Comparison of ENCODE assay signal across 9 cellular contexts in genomic region chr6:28258877-28259777, GRCh38. TPM values are rescaled to one million over a fixed set of nuclear protein-coding genes. Genes with fewer than 3 reads are reported as not detected.
DNase-seq lines count a peak whose midpoint lies in the region; ATAC-seq, FAIRE-seq and TF ChIP-seq lines count a peak whose summit lies in the region.
"Had no signal": no experiment of that assay in that cellular context is flagged by ENCODE, and none has a peak within 500 bp of the region (broad histone marks: within the 10 kb centered on the region; RNA-seq: fewer than 3 reads in every experiment).

NKAPL (plus strand) TSS chr6:28259297; CDS start chr6:28259372, 75 bp downstream.

- H3K4me3 ChIP-seq in GM12865 (ENCODE audit: low read depth, low read length): 0 out of 2 replicates have a peak within 1 kb of the TSS, but pooled peaks have one; percentile 0
- peak within 1 kb of the TSS in 3 of 4 donors; percentile 37 to 43 (median 39) for H3K4me3 ChIP-seq in pancreas
- peak within 1 kb of the TSS; percentile 48 to 56 for H3K4me3 ChIP-seq in tibial artery

- H3K4me1 ChIP-seq in pancreas (no peaks in the 10 kb centered on the region), tibial artery (peaks cover 0 to 9% (median 3%) of the 10 kb centered on the region in 4 donors)

- H3K27ac Mint-ChIP-seq in activated T-helper 1 cell treated with anti-CD3 and anti-CD28 coated beads, Interleukin-12 subunit alpha, Interleukin-12 subunit beta, Interleukin-2, Interleukin-4 antibody, amounts not matched to agents 30 ng/mL and 10 ng/mL and 1 ng/mL, durations not matched to agents 14 hours and 24 hours and 36 hours: peak within 1 kb of the TSS; percentile 26

- peak; percentile 57 for DNase-seq in GM12865 (ENCODE audit: low read depth)
- DNase-seq in activated T-helper 1 cell treated with anti-CD3 and anti-CD28 coated beads, Interleukin-12 subunit alpha, Interleukin-12 subunit beta, Interleukin-2, Interleukin-4 antibody, amounts not matched to agents 30 ng/mL and 10 ng/mL and 1 ng/mL, durations not matched to agents 14 hours and 24 hours and 36 hours (ENCODE audit: low spot score): peak; percentile 21
- DNase-seq in fibroblast of the conjunctiva (ENCODE audit: low read depth): peak; percentile 65
- peak; percentile 61 to 83 (median 71) for DNase-seq in pancreas
- peak; percentile 62 to 86 for DNase-seq in tibial artery
- DNase-seq in NCI-H2227 (lab: John Stamatoyannopoulos, UW; ENCODE audit: unreplicated experiment): no peak
- no peak for DNase-seq in HCEC 1CT

- FAIRE-seq in pancreas (lab: Jason Lieb, UNC): no peak
- FAIRE-seq: endometrium had no signal

- H3K27me3 Mint-ChIP-seq in activated T-helper 1 cell treated with anti-CD3 and anti-CD28 coated beads, Interleukin-12 subunit alpha, Interleukin-12 subunit beta, Interleukin-2, Interleukin-4 antibody, amounts not matched to agents 30 ng/mL and 10 ng/mL and 1 ng/mL, durations not matched to agents 14 hours and 24 hours and 36 hours (ENCODE audit: insufficient read depth): peaks cover 12% of the 10 kb centered on the region

- H3K27me3 ChIP-seq in pancreas (peaks cover 0 to 9% (median 0%) of the 10 kb centered on the region in 4 donors), tibial artery (no peaks in the 10 kb centered on the region)

- H3K4me3 Mint-ChIP-seq in activated T-helper 1 cell treated with anti-CD3 and anti-CD28 coated beads, Interleukin-12 subunit alpha, Interleukin-12 subunit beta, Interleukin-2, Interleukin-4 antibody, amounts not matched to agents 30 ng/mL and 10 ng/mL and 1 ng/mL, durations not matched to agents 14 hours and 24 hours and 36 hours: peak within 1 kb of the TSS; percentile 29

- no peaks in the 10 kb centered on the region for H3K9me3 ChIP-seq in pancreas
- peaks cover 0 to 13% (median 6%) of the 10 kb centered on the region in 3 donors for H3K9me3 ChIP-seq in tibial artery

- H3K9me3 Mint-ChIP-seq in activated T-helper 1 cell treated with anti-CD3 and anti-CD28 coated beads, Interleukin-12 subunit alpha, Interleukin-12 subunit beta, Interleukin-2, Interleukin-4 antibody, amounts not matched to agents 30 ng/mL and 10 ng/mL and 1 ng/mL, durations not matched to agents 14 hours and 24 hours and 36 hours: peaks cover 10% of the 10 kb centered on the region

- WGBS in pancreas, 2 donors: 25 to 26% methylated on average over 58 of the region's 58 CpGs

- ATAC-seq in pancreas (peak; percentile 88 to 93 (median 89)), GM21576 (IDR thresholded peaks at IDR 0.05; ENCODE audit: unreplicated experiment) (no peak)

- H3K4me1 Mint-ChIP-seq in activated T-helper 1 cell treated with anti-CD3 and anti-CD28 coated beads, Interleukin-12 subunit alpha, Interleukin-12 subunit beta, Interleukin-2, Interleukin-4 antibody, amounts not matched to agents 30 ng/mL and 10 ng/mL and 1 ng/mL, durations not matched to agents 14 hours and 24 hours and 36 hours (ENCODE audit: low read depth): peaks cover 5% of the 10 kb centered on the region

- intact Hi-C loops in activated T-helper 1 cell treated with anti-CD3 and anti-CD28 coated beads, Interleukin-12 subunit alpha, Interleukin-12 subunit beta, Interleukin-2, Interleukin-4 antibody, amounts not matched to agents 30 ng/mL and 10 ng/mL and 1 ng/mL, durations not matched to agents 14 hours and 24 hours and 36 hours (cut with micrococcal nuclease): no loop called here
- intact Hi-C loops in pancreas (cut with DNase I): no loop called here
- intact Hi-C loops in tibial artery (cut with DNase I; ENCODE audit: low total_unique reads): loop anchor here (10.0 kb wide), 1 partner anchor 96 kb away; no protein-coding TSS in a partner anchor

- peaks cover 7% of the 10 kb centered on the region for H3K36me3 Mint-ChIP-seq in activated T-helper 1 cell treated with anti-CD3 and anti-CD28 coated beads, Interleukin-12 subunit alpha, Interleukin-12 subunit beta, Interleukin-2, Interleukin-4 antibody, amounts not matched to agents 30 ng/mL and 10 ng/mL and 1 ng/mL, durations not matched to agents 14 hours and 24 hours and 36 hours (ENCODE audit: low read depth)

- H3K27ac ChIP-seq in pancreas (peak within 1 kb of the TSS in 1 of 4 donors; percentile 27), tibial artery (no peak within 1 kb of the TSS)

- H3K36me3 ChIP-seq in pancreas (no peaks in the 10 kb centered on the region), tibial artery (no peaks in the 10 kb centered on the region)

- TF ChIP-seq CTCF in GM12865 (IDR thresholded peaks at IDR 0.05; ENCODE audit: insufficient read depth, low read depth, low read length, missing control alignments) (no peak), pancreas (IDR thresholded peaks at IDR 0.05) (no peak), tibial artery (IDR thresholded peaks at IDR 0.05) (no peak)

RNA-seq across cellular contexts. Expression of gene NKAPL, which starts in this region (rescaled TPM):
- 0.16 TPM in 1 of 2 replicates, not detected in the other for total RNA-seq in activated T-helper 1 cell treated with anti-CD3 and anti-CD28 coated beads, Interleukin-12 subunit alpha, Interleukin-12 subunit beta, Interleukin-2, Interleukin-4 antibody, amounts not matched to agents 30 ng/mL and 10 ng/mL and 1 ng/mL, durations not matched to agents 14 hours and 24 hours and 36 hours
- under 1 TPM; 0.28 to 0.81 (median 0.51) TPM for total RNA-seq in pancreas
- polyA plus RNA-seq in pancreas: 1 to 10 TPM in 1 of 2 donors, under 1 TPM in 1; 0.80 to 1.5 TPM

Comparison
In these comparisons a context has a peak if more than half of its experiments do, and no peak if none do; other contexts are left out.
1. Peak in DNase-seq in activated T-helper 1 cell treated with anti-CD3 and anti-CD28 coated beads, Interleukin-12 subunit alpha, Interleukin-12 subunit beta, Interleukin-2, Interleukin-4 antibody, amounts not matched to agents 30 ng/mL and 10 ng/mL and 1 ng/mL, durations not matched to agents 14 hours and 24 hours and 36 hours; RNA of the gene not detected or under 1 TPM.
2. DNase-seq: peak in GM12865 (single experiment), fibroblast of the conjunctiva (single experiment), pancreas (6 of 6) and tibial artery (2 of 2); none in NCI-H2227 (single experiment) and HCEC 1CT (single experiment).
3. H3K4me3 ChIP-seq: peak in every context shown above with its lines; median percentile 52 in tibial artery; 39 in pancreas; 0 in GM12865.